In the genomic region with DNA sequence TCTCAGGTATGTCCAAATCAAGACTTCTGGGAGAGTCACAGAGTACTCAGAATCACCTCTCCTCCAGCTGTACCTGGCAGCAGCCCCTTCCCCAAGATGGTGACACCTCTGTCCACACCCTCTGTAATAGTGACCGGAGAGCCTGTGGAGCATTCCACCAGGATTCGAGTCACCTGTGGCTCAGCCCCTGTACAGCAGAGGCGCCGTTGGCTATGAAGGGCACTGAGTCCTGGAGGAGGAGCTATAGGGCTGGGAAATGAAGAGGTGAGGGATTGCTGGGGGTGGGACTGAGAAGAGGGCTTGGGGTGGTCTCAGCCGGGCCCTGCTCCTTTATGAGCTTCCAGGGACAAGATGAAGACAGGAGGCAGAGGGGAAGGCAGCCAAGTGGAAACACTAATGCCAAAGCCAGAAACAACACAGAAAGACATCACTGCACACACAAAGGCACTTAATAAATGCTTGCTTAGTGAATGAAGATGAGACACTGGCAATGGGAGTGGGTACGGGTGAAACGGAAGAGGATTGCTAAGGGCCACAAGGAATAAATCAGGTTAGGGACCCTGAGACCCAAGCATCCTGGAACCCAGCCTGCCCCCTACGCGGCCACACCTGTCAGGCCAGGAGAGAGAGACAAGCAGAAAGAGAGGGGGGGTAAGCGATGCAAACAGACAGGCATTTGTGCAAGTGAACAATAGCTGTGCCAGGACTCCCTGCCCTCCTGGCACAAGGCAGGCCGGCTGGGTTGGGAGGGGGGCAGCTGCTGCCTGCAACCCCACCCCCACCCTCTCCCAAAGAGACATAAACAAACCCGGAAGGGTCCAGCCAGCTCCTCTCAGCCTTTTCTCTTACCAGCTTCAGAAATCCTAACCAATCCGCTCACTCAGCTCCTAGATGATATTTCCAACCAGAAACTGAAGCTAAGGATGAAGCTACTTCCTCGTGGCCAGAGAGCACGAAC, we compare ENCODE assay signal across 1 cellular context.
A peak's percentile ranks its signal among the peaks of the same experiment; 100 is the strongest.
TF ChIP-seq lines count a peak whose summit lies in the region.

No MANE protein-coding gene starts in this region.

TF ChIP-seq in HepG2, 621 proteins besides CTCF, POLR2A, EP300 and RAD21:
- TF ChIP-seq ZNF124 (CRISPR knock-in tag; IDR thresholded peaks at IDR 0.05) (no peak), AKNA (CRISPR knock-in tag; IDR thresholded peaks at IDR 0.05; ENCODE audit: borderline replicate concordance) (no peak), RFX3 (CRISPR knock-in tag; IDR thresholded peaks at IDR 0.05) (no peak), HNRNPL (IDR thresholded peaks at IDR 0.05; ENCODE audit: low read depth, low read length) (0 out of 2 replicates have a peak, but pooled peaks have one; percentile 37), E2F1 (CRISPR knock-in tag; IDR thresholded peaks at IDR 0.05) (no peak)
